9 cellular contexts compared by ENCODE assay signal in the genomic region with DNA sequence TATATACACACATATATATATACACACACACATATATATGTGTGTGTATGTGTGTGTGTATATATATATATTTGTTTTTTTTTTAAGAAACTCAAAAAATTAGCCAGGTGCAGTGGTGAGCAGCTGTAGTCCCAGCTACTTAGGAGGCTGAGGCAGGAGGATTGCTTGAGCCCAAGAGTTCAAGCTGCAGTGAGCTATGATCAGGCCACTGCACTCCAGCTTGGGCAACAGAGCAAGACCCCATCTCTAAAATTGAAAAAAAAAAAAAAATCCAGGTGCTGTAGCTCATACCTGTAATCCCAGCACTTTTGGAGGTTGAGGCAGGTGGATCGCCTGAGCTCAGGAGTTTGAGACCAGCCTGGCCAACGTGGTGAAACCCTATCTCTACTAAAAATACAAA. TPM values are rescaled to one million over a fixed set of nuclear protein-coding genes. Genes with fewer than 3 reads are reported as not detected.
"Had no signal": no experiment of that assay in that cellular context is flagged by ENCODE, and none has a peak within 500 bp of the region (broad histone marks: within the 10 kb centered on the region; RNA-seq: fewer than 3 reads in every experiment).

No MANE protein-coding gene starts in this region.

RNA-seq across cellular contexts. Expression of gene CTSF, which starts 20.9 kb away (rescaled TPM):
- total RNA-seq: OCI-LY7 had no signal

RNA-seq across cellular contexts. Expression of gene ACTN3, which starts 42.6 kb away (rescaled TPM):
- total RNA-seq: PC-3, PC-9, Peyer's patch, Right ventricle myocardium inferior, Right ventricle myocardium superior, SJCRH30, SJSA1, SK-MEL-5 had no signal
